In the genomic region with DNA sequence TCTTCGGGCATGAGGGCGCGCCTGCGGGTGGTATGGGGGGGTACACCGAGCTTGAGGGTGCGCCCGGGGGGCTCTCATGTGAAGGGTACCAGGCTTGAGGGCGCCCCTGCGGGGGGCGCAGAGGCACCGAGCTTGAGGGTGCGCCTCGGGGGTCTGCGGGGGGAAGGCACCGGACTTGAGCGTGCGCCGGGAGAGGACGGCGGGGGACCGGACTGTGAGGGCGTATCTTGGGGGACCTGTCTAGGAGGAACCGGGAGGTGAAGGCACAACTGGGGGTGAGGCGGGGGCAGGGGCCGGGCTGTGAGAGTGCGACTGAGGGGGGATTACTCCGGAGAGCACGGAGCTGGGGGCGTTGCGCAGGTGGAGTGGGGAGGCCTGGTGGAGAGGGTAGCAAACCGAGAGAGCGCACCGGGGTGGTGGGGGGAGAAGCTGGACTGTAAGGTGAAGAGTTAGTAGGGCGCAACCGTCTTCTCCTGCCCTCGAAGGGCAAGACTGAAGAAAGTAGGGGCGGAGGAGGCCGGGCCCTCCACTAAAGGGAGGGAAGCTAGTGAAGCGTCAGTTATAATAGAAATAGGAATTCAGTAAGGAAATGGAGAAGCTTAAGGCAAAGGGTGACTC, we compare ENCODE assay signal across 8 cellular contexts. TPM values are rescaled to one million over a fixed set of nuclear protein-coding genes. Genes with fewer than 3 reads are reported as not detected.
A peak's percentile ranks its signal among the peaks of the same experiment; 100 is the strongest.
DNase-seq lines count a peak whose midpoint lies in the region; ATAC-seq, FAIRE-seq and TF ChIP-seq lines count a peak whose summit lies in the region.

No MANE protein-coding gene starts in this region.

- ATAC-seq in activated CD8-positive, alpha-beta T cell treated with anti-CD3 and anti-CD28 coated beads for 36 hours, result peak; percentile 11

- peaks cover 18% of the 10 kb centered on the region for H3K36me3 Mint-ChIP-seq in activated CD8-positive, alpha-beta T cell treated with anti-CD3 and anti-CD28 coated beads for 36 hours (ENCODE audit: low read depth)
- peaks cover 4% of the 10 kb centered on the region for H3K36me3 Mint-ChIP-seq in endothelial cell (ENCODE audit: low read depth, unreplicated experiment)

- peaks cover 10% of the 10 kb centered on the region for H3K4me1 Mint-ChIP-seq in activated CD8-positive, alpha-beta T cell treated with anti-CD3 and anti-CD28 coated beads for 36 hours (ENCODE audit: low read depth)
- peaks cover 14% of the 10 kb centered on the region for H3K4me1 Mint-ChIP-seq in endothelial cell (ENCODE audit: unreplicated experiment)

- H3K4me1 ChIP-seq in ACC112 (ENCODE audit: control insufficient read depth, insufficient read depth, low read length, unreplicated experiment) (peaks cover 15% of the 10 kb centered on the region), muscle layer of colon (ENCODE audit: insufficient read depth, low read length) (peaks cover 12% of the 10 kb centered on the region)

- peak overlapping the region; percentile 100 for H3K9ac ChIP-seq in muscle layer of colon (ENCODE audit: low read length)

- no peaks in the 10 kb centered on the region for H3K27me3 ChIP-seq in ACC112 (ENCODE audit: insufficient read depth, low read length)
- no peaks in the 10 kb centered on the region for H3K27me3 ChIP-seq in muscle layer of colon (ENCODE audit: control insufficient read depth in 1 of 2, insufficient read depth in 2 of 2, low read length in 2 of 2)

- no peak for FAIRE-seq in D721Med (lab: Jason Lieb, UNC)

- H3K9me3 ChIP-seq in muscle layer of colon (ENCODE audit: low read length), result no peaks in the 10 kb centered on the region

- H3K4me3 ChIP-seq in ACC112 (ENCODE audit: low read depth, low read length) (peak overlapping the region; percentile 80), muscle layer of colon (ENCODE audit: low read depth in 1 of 2, low read length in 2 of 2) (peak overlapping the region; percentile 63 to 86)

- TF ChIP-seq CTCF in activated CD8-positive, alpha-beta T cell treated with anti-CD3 and anti-CD28 coated beads for 36 hours (IDR thresholded peaks at IDR 0.05), result no peak
- TF ChIP-seq CTCF in endothelial cell (IDR thresholded peaks at IDR 0.05; ENCODE audit: unreplicated experiment) (no peak), D721Med (IDR thresholded peaks at IDR 0.05; ENCODE audit: insufficient read depth, missing control alignments) (no peak)

- peak overlapping the region; percentile 80 for H2AFZ ChIP-seq in ACC112 (ENCODE audit: low read length, unreplicated experiment)

- CTCF ChIA-PET in activated CD8-positive, alpha-beta T cell treated with anti-CD3 and anti-CD28 coated beads for 36 hours (lab: Charles Lee), result interaction anchor here (0.7 to 8.2 kb wide), 19 partner anchors 9 to 197 kb away, joined by 3 to 80 read pairs (median 6); partner anchors contain the start of genes BCL9L and CXCR5

- no peaks in the 10 kb centered on the region for H3K36me3 ChIP-seq in ACC112 (ENCODE audit: insufficient read depth, low read length)
- H3K36me3 ChIP-seq in muscle layer of colon (ENCODE audit: insufficient read depth, low read length), result no peaks in the 10 kb centered on the region

- DNase-seq in HK-2 (ENCODE audit: unreplicated experiment), result peak; percentile 34
- peak; percentile 61 for DNase-seq in activated CD8-positive, alpha-beta T cell treated with anti-CD3 and anti-CD28 coated beads for 36 hours
- DNase-seq in endothelial cell (ENCODE audit: low spot score), result peak; percentile 28
- DNase-seq in D721Med (ENCODE audit: insufficient read length, low spot score), result no peak
- no peak for DNase-seq in NCI-H2029 treated with DMSO at 0.1 percent for 48 hours (lab: John Stamatoyannopoulos, UW)

- H3K4me3 Mint-ChIP-seq in activated CD8-positive, alpha-beta T cell treated with anti-CD3 and anti-CD28 coated beads for 36 hours, result peak overlapping the region; percentile 99
- H3K4me3 Mint-ChIP-seq in endothelial cell (ENCODE audit: unreplicated experiment), result peak overlapping the region; percentile 99

- H3K9me3 Mint-ChIP-seq in activated CD8-positive, alpha-beta T cell treated with anti-CD3 and anti-CD28 coated beads for 36 hours, result no peaks in the 10 kb centered on the region
- H3K9me3 Mint-ChIP-seq in endothelial cell (ENCODE audit: unreplicated experiment), result no peaks in the 10 kb centered on the region

- POLR2A ChIA-PET in activated CD8-positive, alpha-beta T cell treated with anti-CD3 and anti-CD28 coated beads for 36 hours (lab: Charles Lee), result interaction anchor here (0.6 to 5.9 kb wide), 19 partner anchors 9 to 471 kb away, joined by 3 to 54 read pairs (median 7); partner anchors contain the start of gene BCL9L

- H3K27ac Mint-ChIP-seq in activated CD8-positive, alpha-beta T cell treated with anti-CD3 and anti-CD28 coated beads for 36 hours, result peak overlapping the region; percentile 100
- peak overlapping the region; percentile 91 for H3K27ac Mint-ChIP-seq in endothelial cell (ENCODE audit: unreplicated experiment)

- H3K27ac ChIP-seq in ACC112 (ENCODE audit: low read depth, low read length) (no peak overlapping the region), muscle layer of colon (ENCODE audit: low read depth, low read length) (peak overlapping the region; percentile 99), temporal lobe (ENCODE audit: low read depth, low read length) (peak overlapping the region; percentile 97)

- H3K79me2 ChIP-seq in ACC112 (ENCODE audit: control insufficient read depth, insufficient read depth, low read length, unreplicated experiment), result peaks cover 34% of the 10 kb centered on the region

- intact Hi-C loops in activated CD8-positive, alpha-beta T cell treated with anti-CD3 and anti-CD28 coated beads for 36 hours (cut with micrococcal nuclease), result loop anchor here (5.0 kb wide), 2 partner anchors 85 to 135 kb away; partner anchors contain the start of gene BCL9L

- H3K27me3 Mint-ChIP-seq in activated CD8-positive, alpha-beta T cell treated with anti-CD3 and anti-CD28 coated beads for 36 hours, result no peaks in the 10 kb centered on the region
- peaks cover 10% of the 10 kb centered on the region for H3K27me3 Mint-ChIP-seq in endothelial cell (ENCODE audit: unreplicated experiment)

RNA-seq across cellular contexts. Expression of gene DDX6, which starts 1.1 kb away (rescaled TPM):
- 100 to 1,000 TPM; 155 to 158 TPM for total RNA-seq in activated CD8-positive, alpha-beta T cell treated with anti-CD3 and anti-CD28 coated beads for 36 hours
- total RNA-seq in endothelial cell (ENCODE audit: unreplicated experiment) (165 TPM), temporal lobe (235 TPM)

Comparison
In these comparisons a context has a peak if more than half of its experiments do, and no peak if none do; other contexts are left out.
1. DNase-seq: peak in HK-2 (single experiment), activated CD8-positive, alpha-beta T cell treated with anti-CD3 and anti-CD28 coated beads for 36 hours (single experiment) and endothelial cell (single experiment); none in D721Med (single experiment) and NCI-H2029 treated with DMSO at 0.1 percent for 48 hours (single experiment).